In the genomic region with DNA sequence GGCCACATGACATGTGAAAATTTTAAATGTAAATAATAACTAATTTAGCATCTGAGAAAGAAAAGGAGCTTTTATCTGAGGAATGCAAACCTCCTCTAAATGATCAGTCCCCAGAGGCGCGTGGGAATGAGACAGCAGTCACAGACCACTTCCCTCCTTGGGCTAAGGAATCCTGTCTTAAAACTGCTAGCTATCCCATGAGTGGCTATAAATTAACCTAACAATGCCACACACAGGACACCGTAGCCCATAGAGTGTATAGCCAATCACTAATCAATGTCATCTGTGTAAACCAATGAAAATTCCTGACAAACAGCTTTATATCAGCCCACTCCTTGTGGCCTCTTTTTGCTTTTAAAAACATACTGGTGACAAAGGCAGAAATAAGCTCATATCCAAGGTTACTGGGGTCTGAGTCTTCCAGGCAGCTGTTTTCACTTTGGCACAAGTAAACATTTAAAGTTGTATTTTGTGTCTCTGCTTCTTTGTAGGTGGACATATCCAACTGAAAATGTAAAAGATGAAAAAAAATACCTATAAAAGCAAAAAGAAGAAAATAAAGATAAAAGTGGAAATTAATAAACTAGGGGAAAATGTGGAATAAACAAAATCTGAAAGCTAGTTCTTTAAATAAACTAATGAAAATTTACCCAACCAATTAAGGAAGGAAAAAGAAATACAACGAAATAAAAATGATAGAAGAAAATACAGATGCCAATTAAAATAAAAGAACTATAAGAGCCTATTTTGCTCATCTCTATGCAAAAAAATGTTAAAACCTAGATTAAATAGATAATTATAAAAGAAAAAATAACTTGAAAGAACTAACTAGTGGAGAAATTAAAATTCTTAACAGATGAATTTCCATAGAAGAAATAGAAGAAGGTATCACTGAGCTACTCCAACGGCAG, we compare ENCODE assay signal across 19 cellular contexts. TPM values are rescaled to one million over a fixed set of nuclear protein-coding genes. Genes with fewer than 3 reads are reported as not detected.
A peak's percentile ranks its signal among the peaks of the same experiment; 100 is the strongest.
DNase-seq lines count a peak whose midpoint lies in the region; ATAC-seq and TF ChIP-seq lines count a peak whose summit lies in the region.
"Had no signal": no experiment of that assay in that cellular context is flagged by ENCODE, and none has a peak within 500 bp of the region (broad histone marks: within the 10 kb centered on the region; RNA-seq: fewer than 3 reads in every experiment).

No MANE protein-coding gene starts in this region.

- CTCF ChIA-PET in WTC11 (lab: Charles Lee) = interaction anchor here (1.0 to 1.3 kb wide), 4 partner anchors 23 to 195 kb away, joined by 3 to 5 read pairs (median 4); no protein-coding TSS in a partner anchor

- peaks cover 12% of the 10 kb centered on the region; the same call in 1 of the 2 replicates for H3K36me3 Mint-ChIP-seq in WTC11
- H3K36me3 Mint-ChIP-seq in type B pancreatic cell = no peaks in the 10 kb centered on the region
- H3K36me3 Mint-ChIP-seq: activated naive CD4-positive, alpha-beta T cell treated with anti-CD3 and anti-CD28 coated beads, Interleukin-2, amount 10 ng/mL, durations not matched to agents 7 days and 5 days had no signal

- DNase-seq in COLO829 (ENCODE audit: low spot score) = peak; percentile 71
- DNase-seq in WTC11 (ENCODE audit: low spot score) = no peak
- peak; percentile 69 for DNase-seq in hepatic stellate cell (ENCODE audit: low spot score)
- DNase-seq in osteoblast (ENCODE audit: insufficient read length, low spot score, missing footprints) = no peak
- no peak for DNase-seq in 8988T
- no peak for DNase-seq in type B pancreatic cell (ENCODE audit: extremely low spot score, unreplicated experiment)
- no peak for DNase-seq in putamen (ENCODE audit: low spot score)
- DNase-seq in ecto neural progenitor cell (ENCODE audit: low spot score) = no peak
- DNase-seq: activated CD4-positive, alpha-beta T cell treated with anti-CD3 and anti-CD28 coated beads, Interleukin-2, amount 50 U/mL, for 1 hour; activated naive CD4-positive, alpha-beta T cell treated with anti-CD3 and anti-CD28 coated beads, Interleukin-2, amount 10 ng/mL, durations not matched to agents 7 days and 5 days; activated T-cell treated with anti-CD3 and anti-CD28 coated beads for 4 hours; AML-193; DMS153; hippocampal formation; left ventricle myocardium inferior; naive thymus-derived CD4-positive, alpha-beta T cell; NCI-H2029; NCI-H524 had no signal

- H3K27ac Mint-ChIP-seq in WTC11 (no peak overlapping the region), type B pancreatic cell (no peak overlapping the region)
- H3K27ac Mint-ChIP-seq: activated naive CD4-positive, alpha-beta T cell treated with anti-CD3 and anti-CD28 coated beads, Interleukin-2, amount 10 ng/mL, durations not matched to agents 7 days and 5 days; naive thymus-derived CD4-positive, alpha-beta T cell had no signal

- H3K27me3 Mint-ChIP-seq in WTC11 (ENCODE audit: low read depth) = no peaks in the 10 kb centered on the region
- H3K27me3 Mint-ChIP-seq in type B pancreatic cell = peaks cover 4% of the 10 kb centered on the region

- TF ChIP-seq CTCF in WTC11 (IDR thresholded peaks at IDR 0.05) (no peak), osteoblast (IDR thresholded peaks at IDR 0.05; ENCODE audit: extremely low read depth, low read depth, low read length) (no peak), type B pancreatic cell (conservative IDR thresholded peaks at IDR 0.05) (no peak)

- H3K4me1 ChIP-seq in osteoblast (ENCODE audit: insufficient read depth, low read length) = peaks cover 19% of the 10 kb centered on the region
- H3K4me1 ChIP-seq: left ventricle myocardium inferior, vagina had no signal

- H3K79me2 ChIP-seq in osteoblast (ENCODE audit: insufficient read depth, low read length) = no peaks in the 10 kb centered on the region

- no peak overlapping the region for H2AFZ ChIP-seq in osteoblast (ENCODE audit: low read length)

- H3K4me2 ChIP-seq in osteoblast (ENCODE audit: insufficient read depth, low read length) = peak overlapping the region; percentile 49

- H3K27ac ChIP-seq in osteoblast (ENCODE audit: low read depth, low read length) = no peak overlapping the region
- H3K27ac ChIP-seq: left ventricle myocardium inferior, vagina had no signal

- H3K9me3 ChIP-seq in osteoblast (ENCODE audit: low read depth, low read length) = no peaks in the 10 kb centered on the region
- H3K9me3 ChIP-seq: vagina had no signal

- H3K27me3 ChIP-seq in osteoblast (ENCODE audit: insufficient read depth, low read length) = no peaks in the 10 kb centered on the region
- H3K27me3 ChIP-seq: vagina had no signal

- H4K20me1 ChIP-seq in osteoblast (ENCODE audit: insufficient read depth, low read length) = no peaks in the 10 kb centered on the region

- H3K4me3 ChIP-seq in osteoblast (ENCODE audit: insufficient read depth, low read length) = no peak overlapping the region
- H3K4me3 ChIP-seq: left ventricle myocardium inferior, vagina had no signal

- peak; percentile 87 for ATAC-seq in WTC11
- ATAC-seq: naive thymus-derived CD4-positive, alpha-beta T cell had no signal

- H3K4me3 Mint-ChIP-seq in WTC11 (no peak overlapping the region), type B pancreatic cell (no peak overlapping the region)
- H3K4me3 Mint-ChIP-seq: activated naive CD4-positive, alpha-beta T cell treated with anti-CD3 and anti-CD28 coated beads, Interleukin-2, amount 10 ng/mL, durations not matched to agents 7 days and 5 days; naive thymus-derived CD4-positive, alpha-beta T cell had no signal

- peaks cover 28% of the 10 kb centered on the region for H3K9me3 Mint-ChIP-seq in WTC11
- peaks cover 3% of the 10 kb centered on the region for H3K9me3 Mint-ChIP-seq in type B pancreatic cell
- H3K9me3 Mint-ChIP-seq: activated naive CD4-positive, alpha-beta T cell treated with anti-CD3 and anti-CD28 coated beads, Interleukin-2, amount 10 ng/mL, durations not matched to agents 7 days and 5 days; naive thymus-derived CD4-positive, alpha-beta T cell had no signal

- POLR2A ChIA-PET in WTC11 (lab: Charles Lee) = no interaction called here

- no peaks in the 10 kb centered on the region for H3K36me3 ChIP-seq in osteoblast (ENCODE audit: insufficient read depth, low read length)
- H3K36me3 ChIP-seq: vagina had no signal

- H3K4me1 Mint-ChIP-seq in WTC11 (peaks cover 24% of the 10 kb centered on the region), type B pancreatic cell (ENCODE audit: unreplicated experiment) (peaks cover 4% of the 10 kb centered on the region)
- H3K4me1 Mint-ChIP-seq: activated naive CD4-positive, alpha-beta T cell treated with anti-CD3 and anti-CD28 coated beads, Interleukin-2, amount 10 ng/mL, durations not matched to agents 7 days and 5 days; naive thymus-derived CD4-positive, alpha-beta T cell had no signal

TF ChIP-seq in WTC11, 78 proteins besides CTCF, POLR2A, EP300 and RAD21:
- TF ChIP-seq ETV6 (CRISPR knock-in tag; IDR thresholded peaks at IDR 0.05) = no peak

RNA-seq across cellular contexts. Expression of gene PKD1L1, which starts 32.9 kb away (rescaled TPM):
- total RNA-seq in WTC11 (2021) (0.07 to 0.16 TPM (median 0.09 TPM) in 3 replicates), osteoblast (under 0.01 TPM in 2 replicates), type B pancreatic cell (ENCODE audit: low replicate concordance) (0.17 and 0.67 TPM in 2 replicates)

Comparison
In these comparisons a context has a peak if more than half of its experiments do, and no peak if none do; other contexts are left out.
1. DNase-seq: peak in COLO829 (single experiment) and hepatic stellate cell (single experiment); none in WTC11 (single experiment), osteoblast (single experiment), 8988T (single experiment), type B pancreatic cell (single experiment), putamen (single experiment) and ecto neural progenitor cell (single experiment).